Comparison of ENCODE assay signal across 8 cellular contexts in the genomic region with DNA sequence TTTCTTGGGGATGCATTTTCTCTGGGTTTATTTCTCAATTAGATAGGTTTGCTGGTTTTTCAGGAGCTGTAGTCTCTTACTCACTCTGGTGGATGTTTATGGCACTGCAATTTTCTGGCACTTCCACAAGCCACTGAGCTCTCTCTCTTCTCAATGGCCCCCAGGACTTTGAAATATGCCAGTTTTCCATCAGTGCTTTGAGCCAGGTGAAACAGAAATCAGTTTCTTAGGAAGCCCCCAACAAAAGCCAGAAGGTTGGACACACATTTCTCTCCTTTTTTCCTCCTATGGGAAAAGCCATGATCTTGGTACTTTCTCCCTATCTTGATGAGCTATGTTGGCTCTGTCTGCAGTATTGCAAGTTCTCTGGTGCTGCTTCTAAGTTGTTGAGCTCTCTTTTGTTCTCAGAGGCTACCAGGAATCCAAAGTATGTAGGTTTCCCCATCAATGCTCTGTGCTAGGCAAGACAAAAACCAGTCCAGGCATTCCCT.
DNase-seq lines count a peak whose midpoint lies in the region; ATAC-seq and TF ChIP-seq lines count a peak whose summit lies in the region.

No MANE protein-coding gene starts in this region.

- peaks cover 4% of the 10 kb centered on the region for H3K27me3 Mint-ChIP-seq in Caco-2 (ENCODE audit: insufficient read depth, unreplicated experiment)

- H3K4me1 Mint-ChIP-seq in Caco-2 (ENCODE audit: low read depth, unreplicated experiment), result no peaks in the 10 kb centered on the region

- in situ Hi-C loops in astrocyte of the cerebellum (cut with HindIII; ENCODE audit: low sequenced_read_pairs), result no loop called here

- H3K36me3 Mint-ChIP-seq in Caco-2 (ENCODE audit: insufficient read depth, unreplicated experiment), result no peaks in the 10 kb centered on the region

- H3K9me3 Mint-ChIP-seq in Caco-2 (ENCODE audit: unreplicated experiment), result peaks cover 38% of the 10 kb centered on the region

- no peak overlapping the region for H3K27ac Mint-ChIP-seq in Caco-2 (ENCODE audit: unreplicated experiment)

- CTCF ChIA-PET in Caco-2 (lab: Charles Lee), result interaction anchor here (0.6 to 1.2 kb wide), 5 partner anchors 26 to 185 kb away, joined by 3 to 13 read pairs (median 4); no protein-coding TSS in a partner anchor

- DNase-seq in Caco-2 (peak in 1 of 2 experiments; percentile 51), NCI-H1092 treated with DMSO at 0.1 percent for 48 hours (lab: John Stamatoyannopoulos, UW) (peak; percentile 35), astrocyte of the cerebellum (ENCODE audit: low read depth) (peak; percentile 41), left lobe of liver (ENCODE audit: low spot score) (no peak), posterior vena cava (ENCODE audit: low spot score) (no peak)

- ATAC-seq in GM21381 (IDR thresholded peaks at IDR 0.05; ENCODE audit: unreplicated experiment), result peak; percentile 54
- peak; percentile 98 for ATAC-seq in left lobe of liver
- no peak for ATAC-seq in HG03095 (IDR thresholded peaks at IDR 0.05; ENCODE audit: unreplicated experiment)
- no peak for ATAC-seq in HG03108 (IDR thresholded peaks at IDR 0.05; ENCODE audit: unreplicated experiment)

- BruUV-seq in Caco-2 (replicated peaks; lab: Mats Ljungman, UMichigan), result no TSS peak

- intact Hi-C loops in Caco-2 (cut with micrococcal nuclease; ENCODE audit: unreplicated experiment), result loop anchor here (1.0 kb wide), 2 partner anchors 76 to 168 kb away; no protein-coding TSS in a partner anchor
- intact Hi-C loops in posterior vena cava (cut with DNase I), result no loop called here

- H3K4me3 Mint-ChIP-seq in Caco-2 (ENCODE audit: unreplicated experiment), result no peak overlapping the region

- no peaks in the 10 kb centered on the region for H3K27me3 ChIP-seq in Caco-2 (replicated peaks; ENCODE audit: control insufficient read depth, insufficient read depth, low read length)

- H3K4me1 ChIP-seq in Caco-2, result no peaks in the 10 kb centered on the region

- no peaks in the 10 kb centered on the region for H3K36me3 ChIP-seq in Caco-2 (ENCODE audit: control insufficient read depth, insufficient read depth, low read length)

- H3K9me3 ChIP-seq in Caco-2, result peaks cover 11% of the 10 kb centered on the region; the same call in 1 of the 2 replicates

- POLR2A ChIA-PET in Caco-2 (lab: Charles Lee), result no interaction called here

- H3K4me3 ChIP-seq in Caco-2 (ENCODE audit: low read depth, low read length) (no peak overlapping the region), astrocyte of the cerebellum (ENCODE audit: low read depth, low read length) (no peak overlapping the region)

- TF ChIP-seq CTCF in Caco-2 (IDR thresholded peaks at IDR 0.05; ENCODE audit: insufficient read depth in 1 of 2, low read depth in 1 of 2, low read length in 1 of 2, severe bottlenecking in 1 of 2, unreplicated experiment in 1 of 2) (peak; percentile 70 to 72), astrocyte of the cerebellum (IDR thresholded peaks at IDR 0.05; ENCODE audit: low read depth, low read length, missing control alignments) (peak; percentile 83)

Comparison
In these comparisons a context has a peak if more than half of its experiments do, and no peak if none do; other contexts are left out.
1. DNase-seq: peak in NCI-H1092 treated with DMSO at 0.1 percent for 48 hours (single experiment) and astrocyte of the cerebellum (single experiment); none in left lobe of liver (single experiment) and posterior vena cava (single experiment).
2. ATAC-seq: peak in GM21381 (single experiment) and left lobe of liver (single experiment); none in HG03095 (single experiment) and HG03108 (single experiment).